Comparison of ENCODE assay signal across 27 cellular contexts in genomic region chr5:16787278-16787677, GRCh38.
DNase-seq lines count a peak whose midpoint lies in the region; ATAC-seq and TF ChIP-seq lines count a peak whose summit lies in the region.
"Had no signal": no experiment of that assay in that cellular context is flagged by ENCODE, and none has a peak within 500 bp of the region (broad histone marks: within the 10 kb centered on the region; RNA-seq: fewer than 3 reads in every experiment).

No MANE protein-coding gene starts in this region.

- H3K27me3 Mint-ChIP-seq in MCF 10A (ENCODE audit: insufficient read depth, unreplicated experiment), result no peaks in the 10 kb centered on the region
- peaks cover 22% of the 10 kb centered on the region for H3K27me3 Mint-ChIP-seq in activated T-helper 17 cell treated with anti-CD3 and anti-CD28 coated beads, Interleukin-2, amount 50 U/mL, for 72 hours

- no peaks in the 10 kb centered on the region for H3K36me3 ChIP-seq in mammary epithelial cell (ENCODE audit: insufficient read depth, low read length)
- peaks cover 0 to 13% of the 10 kb centered on the region in 2 experiments for H3K36me3 ChIP-seq in SK-N-SH (replicated peaks in 1 of 2; ENCODE audit: control insufficient read depth in 1 of 2, insufficient read depth in 2 of 2, low read length in 1 of 2)
- no peaks in the 10 kb centered on the region for H3K36me3 ChIP-seq in testis (ENCODE audit: low read depth, missing control alignments)
- H3K36me3 ChIP-seq: ascending aorta, BE2C, neutrophil, right atrium auricular region had no signal

- BruUV-seq in MCF 10A (replicated peaks; lab: Mats Ljungman, UMichigan), result no TSS peak
- no TSS peak for BruUV-seq in mammary epithelial cell (replicated peaks; lab: Mats Ljungman, UMichigan)

- no peak for TF ChIP-seq POLR2A in testis (IDR thresholded peaks at IDR 0.05)

- H3K79me2 ChIP-seq in mammary epithelial cell (ENCODE audit: insufficient read depth, low read length) (peaks cover 94% of the 10 kb centered on the region), SK-N-SH (ENCODE audit: insufficient read depth) (peaks cover 98% of the 10 kb centered on the region)

- H3K27ac ChIP-seq in mammary epithelial cell (ENCODE audit: insufficient read depth, low read depth, low read length) (no peak overlapping the region), SK-N-SH (ENCODE audit: low read depth in 2 of 2, low read length in 1 of 2) (no peak overlapping the region), testis (no peak overlapping the region)
- H3K27ac ChIP-seq: ascending aorta, epithelial cell of prostate, foreskin keratinocyte, neutrophil, right atrium auricular region had no signal

- WGBS in mammary epithelial cell (ENCODE audit: low coverage, missing lambda C conversion rate), result 0% methylated on average over 1 of the region's 2 CpGs
- WGBS in SK-N-SH (ENCODE audit: low lambda C conversion rate), result 61% methylated on average over 2 of the region's 2 CpGs
- WGBS in testis, 2 donors, result 27 to 59% methylated on average over 2 of the region's 2 CpGs

- H3F3A ChIP-seq in SK-N-SH (replicated peaks; ENCODE audit: insufficient read depth), result peaks cover 28% of the 10 kb centered on the region

- H3K4me2 ChIP-seq in mammary epithelial cell (ENCODE audit: insufficient read depth, low read depth, low read length) (no peak overlapping the region), SK-N-SH (no peak overlapping the region)

- H3K36me3 Mint-ChIP-seq in MCF 10A (ENCODE audit: insufficient read depth, unreplicated experiment), result peaks cover 5% of the 10 kb centered on the region
- no peaks in the 10 kb centered on the region for H3K36me3 Mint-ChIP-seq in activated T-helper 17 cell treated with anti-CD3 and anti-CD28 coated beads, Interleukin-2, amount 50 U/mL, for 72 hours (ENCODE audit: low read depth)
- H3K36me3 Mint-ChIP-seq: activated naive CD8-positive, alpha-beta T cell; WTC11 had no signal

- CTCF ChIA-PET in MCF 10A (lab: Yijun Ruan, JAX), result interaction anchor here (0.6 to 7.9 kb wide), 8 partner anchors 10 to 1483 kb away, joined by 3 to 92 read pairs (median 4); no protein-coding TSS in a partner anchor
- CTCF ChIA-PET in mammary epithelial cell (lab: Charles Lee; ENCODE audit: low non-redundant PET), result no interaction called here
- CTCF ChIA-PET in SK-N-SH (lab: Yijun Ruan, JAX), result interaction anchor here (0.6 to 10.2 kb wide), 5 partner anchors 12 to 415 kb away, joined by 3 to 159 read pairs (median 4); no protein-coding TSS in a partner anchor

- H3K27me3 ChIP-seq in mammary epithelial cell (ENCODE audit: insufficient read depth, low read length), result no peaks in the 10 kb centered on the region
- H3K27me3 ChIP-seq in SK-N-SH (ENCODE audit: insufficient read depth), result no peaks in the 10 kb centered on the region
- no peaks in the 10 kb centered on the region for H3K27me3 ChIP-seq in testis
- H3K27me3 ChIP-seq: ascending aorta, BE2C, foreskin keratinocyte, neutrophil, right atrium auricular region had no signal

- H2AFZ ChIP-seq in mammary epithelial cell (ENCODE audit: low read depth, low read length) (no peak overlapping the region), SK-N-SH (ENCODE audit: low read depth) (no peak overlapping the region)

- TF ChIP-seq RAD21 in SK-N-SH (IDR thresholded peaks at IDR 0.05; ENCODE audit: low read length), result no peak

- H3K9me2 ChIP-seq in SK-N-SH, result no peaks in the 10 kb centered on the region

- DNase-seq in MCF 10A (ENCODE audit: unreplicated experiment) (peak; percentile 66), mammary epithelial cell (no peak), SK-N-SH (peak; percentile 34), testis (peak; percentile 40), NCI-H2227 treated with DMSO at 0.1 percent for 48 hours (lab: John Stamatoyannopoulos, UW) (no peak), NAMALWA (ENCODE audit: low spot score) (no peak)
- DNase-seq: BE2C; Caco-2; cerebellar nuclear complex; DMS79; foreskin keratinocyte; Karpas-422; NCI-H1048; NCI-H2107; NCI-H524; RPMI8226; stimulated activated CD4-positive, alpha-beta T cell treated with anti-CD3 and anti-CD28 coated beads, Interleukin-4, amount 100 ng/mL, for 4 hours; stimulated activated naive CD4-positive, alpha-beta T cell treated with Interleukin-2 at 50 U/mL for 16 hours had no signal

- no peak for TF ChIP-seq EP300 in SK-N-SH (IDR thresholded peaks at IDR 0.05; ENCODE audit: borderline replicate concordance in 1 of 2, low read depth in 1 of 2, low read length in 1 of 2)

- H3K9ac ChIP-seq in mammary epithelial cell (ENCODE audit: insufficient read depth, low read length) (no peak overlapping the region), SK-N-SH (no peak overlapping the region)

- in situ Hi-C loops in mammary epithelial cell (cut with MboI; ENCODE audit: low sequenced_read_pairs in 2 of 2), result no loop called here

- no peak overlapping the region for H3K4me3 Mint-ChIP-seq in MCF 10A (ENCODE audit: unreplicated experiment)
- H3K4me3 Mint-ChIP-seq in activated T-helper 17 cell treated with anti-CD3 and anti-CD28 coated beads, Interleukin-2, amount 50 U/mL, for 72 hours, result no peak overlapping the region
- H3K4me3 Mint-ChIP-seq: activated naive CD8-positive, alpha-beta T cell; T-helper 2 cell treated with Interferon-gamma antibody and Interleukin-4, amounts not matched to agents 5 μg/mL and 100 μg/mL, for 36 hours; WTC11 had no signal

- no peaks in the 10 kb centered on the region for H3K9me3 Mint-ChIP-seq in MCF 10A (ENCODE audit: unreplicated experiment)
- no peaks in the 10 kb centered on the region for H3K9me3 Mint-ChIP-seq in activated T-helper 17 cell treated with anti-CD3 and anti-CD28 coated beads, Interleukin-2, amount 50 U/mL, for 72 hours
- H3K9me3 Mint-ChIP-seq: T-helper 2 cell treated with Interferon-gamma antibody and Interleukin-4, amounts not matched to agents 5 μg/mL and 100 μg/mL, for 36 hours; WTC11 had no signal

- intact Hi-C loops in MCF 10A (cut with micrococcal nuclease), result no loop called here
- intact Hi-C loops in mammary epithelial cell (cut with micrococcal nuclease), result no loop called here
- intact Hi-C loops in testis (cut with DNase I; ENCODE audit: low total_unique reads), result no loop called here

- H3K4me1 ChIP-seq in mammary epithelial cell (ENCODE audit: insufficient read depth, low read length) (peaks cover 3% of the 10 kb centered on the region), SK-N-SH (ENCODE audit: control insufficient read depth in 1 of 2, insufficient read depth in 2 of 2, low read depth in 1 of 2, low read length in 1 of 2) (peaks cover 6 to 37% of the 10 kb centered on the region in 2 experiments; a peak in 3 of 4 replicates), testis (peaks cover 6% of the 10 kb centered on the region)
- H3K4me1 ChIP-seq: ascending aorta, BE2C, Caco-2, foreskin keratinocyte, right atrium auricular region had no signal

- dilution Hi-C loops in mammary epithelial cell (cut with HindIII; ENCODE audit: low sequenced_read_pairs), result no loop called here

- H3K9me3 ChIP-seq in mammary epithelial cell (replicated peaks; ENCODE audit: insufficient read depth, low read length) (no peaks in the 10 kb centered on the region), SK-N-SH (no peaks in the 10 kb centered on the region), testis (no peaks in the 10 kb centered on the region)
- H3K9me3 ChIP-seq: ascending aorta, BE2C, Caco-2, neutrophil, right atrium auricular region had no signal

- peaks cover 36% of the 10 kb centered on the region for H3K4me1 Mint-ChIP-seq in MCF 10A (ENCODE audit: insufficient read depth, unreplicated experiment)
- peaks cover 25% of the 10 kb centered on the region for H3K4me1 Mint-ChIP-seq in activated T-helper 17 cell treated with anti-CD3 and anti-CD28 coated beads, Interleukin-2, amount 50 U/mL, for 72 hours

- TF ChIP-seq CTCF in MCF 10A (IDR thresholded peaks at IDR 0.05; ENCODE audit: unreplicated experiment) (no peak), mammary epithelial cell (conservative IDR thresholded peaks at IDR 0.05 in 1 of 2, IDR thresholded peaks at IDR 0.05 in 1 of 2; ENCODE audit: extremely low read depth in 1 of 2, insufficient read depth in 1 of 2, low read depth in 1 of 2, low read length in 2 of 2) (no peak), SK-N-SH (IDR thresholded peaks at IDR 0.05) (no peak), testis (IDR thresholded peaks at IDR 0.05) (no peak)

- H4K20me1 ChIP-seq in mammary epithelial cell (ENCODE audit: insufficient read depth, low read length) (no peaks in the 10 kb centered on the region), SK-N-SH (ENCODE audit: insufficient read depth) (peaks cover 94% of the 10 kb centered on the region)

- no peak overlapping the region for H3K27ac Mint-ChIP-seq in MCF 10A (ENCODE audit: low read depth, unreplicated experiment)
- no peak overlapping the region for H3K27ac Mint-ChIP-seq in activated T-helper 17 cell treated with anti-CD3 and anti-CD28 coated beads, Interleukin-2, amount 50 U/mL, for 72 hours
- H3K27ac Mint-ChIP-seq: activated naive CD8-positive, alpha-beta T cell; T-helper 2 cell treated with Interferon-gamma antibody and Interleukin-4, amounts not matched to agents 5 μg/mL and 100 μg/mL, for 36 hours had no signal

- ATAC-seq in esophagus mucosa, result peak; percentile 62
- ATAC-seq in activated T-helper 17 cell treated with anti-CD3 and anti-CD28 coated beads, Interleukin-2, amount 50 U/mL, for 72 hours (replicated peaks), result no peak
- ATAC-seq: foreskin keratinocyte, WTC11 had no signal

- POLR2A ChIA-PET in MCF 10A (lab: Yijun Ruan, JAX), result interaction anchor here (0.9 kb wide), 1 partner anchor 91 kb away, joined by 4 read pairs; no protein-coding TSS in a partner anchor
- POLR2A ChIA-PET in SK-N-SH (lab: Yijun Ruan, JAX), result no interaction called here

- H3K4me3 ChIP-seq in mammary epithelial cell (replicated peaks in 1 of 3; ENCODE audit: insufficient read depth in 1 of 3, low read depth in 2 of 3, low read length in 3 of 3), result no peak overlapping the region
- H3K4me3 ChIP-seq in SK-N-SH (ENCODE audit: low read depth in 2 of 2, low read length in 1 of 2), result no peak overlapping the region
- H3K4me3 ChIP-seq in testis, result no peak overlapping the region
- H3K4me3 ChIP-seq: ascending aorta, right atrium auricular region had no signal

TF ChIP-seq in SK-N-SH, 30 proteins besides CTCF, POLR2A, EP300 and RAD21 (continues in another document):
- TF ChIP-seq YY1 (IDR thresholded peaks at IDR 0.05; ENCODE audit: low read depth) (no peak), GABPA (IDR thresholded peaks at IDR 0.05; ENCODE audit: low read depth) (no peak)
- TF ChIP-seq, protein P1, sequence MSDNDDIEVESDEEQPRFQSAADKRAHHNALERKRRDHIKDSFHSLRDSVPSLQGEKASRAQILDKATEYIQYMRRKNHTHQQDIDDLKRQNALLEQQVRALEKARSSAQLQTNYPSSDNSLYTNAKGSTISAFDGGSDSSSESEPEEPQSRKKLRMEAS (IDR thresholded peaks at IDR 0.05; ENCODE audit: low read depth), result no peak
- TF ChIP-seq, protein P2, sequence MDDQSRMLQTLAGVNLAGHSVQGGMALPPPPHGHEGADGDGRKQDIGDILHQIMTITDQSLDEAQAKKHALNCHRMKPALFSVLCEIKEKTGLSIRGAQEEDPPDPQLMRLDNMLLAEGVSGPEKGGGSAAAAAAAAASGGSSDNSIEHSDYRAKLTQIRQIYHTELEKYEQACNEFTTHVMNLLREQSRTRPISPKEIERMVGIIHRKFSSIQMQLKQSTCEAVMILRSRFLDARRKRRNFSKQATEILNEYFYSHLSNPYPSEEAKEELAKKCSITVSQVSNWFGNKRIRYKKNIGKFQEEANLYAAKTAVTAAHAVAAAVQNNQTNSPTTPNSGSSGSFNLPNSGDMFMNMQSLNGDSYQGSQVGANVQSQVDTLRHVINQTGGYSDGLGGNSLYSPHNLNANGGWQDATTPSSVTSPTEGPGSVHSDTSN (IDR thresholded peaks at IDR 0.05), result no peak

Comparison
In these comparisons a context has a peak if more than half of its experiments do, and no peak if none do; other contexts are left out.
1. DNase-seq: peak in MCF 10A (single experiment), SK-N-SH (single experiment) and testis (single experiment); none in mammary epithelial cell (single experiment), NCI-H2227 treated with DMSO at 0.1 percent for 48 hours (single experiment) and NAMALWA (single experiment).